Comparison of ENCODE assay signal across 1 cellular context in genomic region chr19:7942981-7943443, GRCh38.
TF ChIP-seq lines count a peak whose summit lies in the region.

No MANE protein-coding gene starts in this region.

TF ChIP-seq in IMR-90, 13 proteins besides CTCF, POLR2A, EP300 and RAD21 (continued from another document):
- no peak for TF ChIP-seq ELK1 (IDR thresholded peaks at IDR 0.05; ENCODE audit: borderline replicate concordance, low read depth, low read length)
- no peak for TF ChIP-seq MAFK (IDR thresholded peaks at IDR 0.05; ENCODE audit: low read depth, low read length)
- TF ChIP-seq MXI1 (IDR thresholded peaks at IDR 0.05; ENCODE audit: borderline replicate concordance, low read depth, low read length), result no peak
- no peak for TF ChIP-seq NFE2L2 (IDR thresholded peaks at IDR 0.05; ENCODE audit: low read depth, low read length)
